ENCODE assay signal across 21 cellular contexts in the genomic region with DNA sequence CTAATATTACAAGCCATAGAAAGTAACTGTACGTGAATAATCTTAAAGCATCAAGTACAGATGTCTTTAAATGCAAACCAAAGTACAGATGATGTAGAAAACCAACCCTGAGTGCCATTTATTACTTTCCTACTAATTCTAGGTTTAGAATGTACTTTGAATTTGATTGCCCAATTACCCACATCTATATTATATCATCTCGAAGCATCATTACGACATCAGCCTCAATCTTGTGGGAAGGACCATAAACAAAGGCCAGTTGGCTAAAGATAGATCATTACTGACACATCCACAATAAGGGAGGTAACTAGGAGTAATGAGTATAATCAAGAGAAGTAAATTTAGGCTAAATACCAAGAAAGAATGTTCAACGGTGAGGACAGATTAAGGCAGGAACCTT.
DNase-seq lines count a peak whose midpoint lies in the region; ATAC-seq and TF ChIP-seq lines count a peak whose summit lies in the region.
"Had no signal": no experiment of that assay in that cellular context is flagged by ENCODE, and none has a peak within 500 bp of the region (broad histone marks: within the 10 kb centered on the region; RNA-seq: fewer than 3 reads in every experiment).

No MANE protein-coding gene starts in this region.

- no peaks in the 10 kb centered on the region for H3K79me1 ChIP-seq in mesendoderm (ENCODE audit: low read length)

- no peak overlapping the region for H3K56ac ChIP-seq in mesendoderm (ENCODE audit: low read length)

- H3K9ac ChIP-seq in mesendoderm (ENCODE audit: low read length) = no peak overlapping the region

- no peak overlapping the region for H3K18ac ChIP-seq in mesendoderm (ENCODE audit: low read length)

- peak; percentile 27 to 67 for DNase-seq in HL-60 (ENCODE audit: low read depth in 1 of 2, low spot score in 1 of 2)
- DNase-seq in NCI-H2081 treated with DMSO at 0.1 percent for 48 hours (lab: John Stamatoyannopoulos, UW) = peak; percentile 28
- DNase-seq in choroid plexus epithelial cell (ENCODE audit: low read depth) = peak; percentile 64
- peak; percentile 24 for DNase-seq in mesendoderm
- DNase-seq in activated T-cell treated with anti-CD3 and anti-CD28 coated beads for 4 hours = no peak
- no peak for DNase-seq in SJCRH30
- DNase-seq: activated naive CD4-positive, alpha-beta T cell treated with anti-CD3 and anti-CD28 coated beads, Interleukin-2, amount 10 ng/mL, durations not matched to agents 7 days and 5 days; CD4-positive, CD25-positive, alpha-beta regulatory T cell; gastrocnemius medialis; lower lobe of right lung; NCI-H1048; NCI-H2029 treated with DMSO at 0.1 percent for 48 hours; NCI-H524; SHP77; stimulated activated CD4-positive, alpha-beta T cell treated with anti-CD3 and anti-CD28 coated beads, Interleukin-2, amount 100 ng/mL, for 24 hours; testis had no signal

- no peak overlapping the region for H4K5ac ChIP-seq in mesendoderm (ENCODE audit: low read length)

- no peak overlapping the region for H3K4ac ChIP-seq in mesendoderm (ENCODE audit: low read depth, low read length)

- H3K4me1 ChIP-seq in mesendoderm (ENCODE audit: control insufficient read depth, low read depth, low read length) = peaks cover 2% of the 10 kb centered on the region
- no peaks in the 10 kb centered on the region for H3K4me1 ChIP-seq in SJCRH30
- H3K4me1 ChIP-seq: gastrocnemius medialis, lower lobe of right lung, testis, vagina had no signal

- TF ChIP-seq CTCF in HL-60 (IDR thresholded peaks at IDR 0.05; ENCODE audit: insufficient read depth, low read length) (no peak), choroid plexus epithelial cell (conservative IDR thresholded peaks at IDR 0.05; ENCODE audit: low read depth, low read length) (no peak)

- no peak for ATAC-seq in HG03460 (IDR thresholded peaks at IDR 0.05; ENCODE audit: unreplicated experiment)
- ATAC-seq: gastrocnemius medialis; lower lobe of right lung; stimulated activated memory B cell treated with anti-CD40 and anti-IgM and Interleukin-4, amounts not matched to agents 10 μg/mL and 1 μg/mL and 100 μg/mL, for 72 hours had no signal

- no peak overlapping the region for H2BK5ac ChIP-seq in mesendoderm (ENCODE audit: low read length)

- H3K4me2 ChIP-seq in mesendoderm (ENCODE audit: low read length) = no peak overlapping the region

- WGBS in mesendoderm (ENCODE audit: extremely low coverage, insufficient coverage, low lambda C conversion rate) = no CpG with 5 or more reads among the region's 4 CpGs

- H2BK15ac ChIP-seq in mesendoderm (replicated peaks; ENCODE audit: low read depth) = no peak overlapping the region

- no peak overlapping the region for H2AK5ac ChIP-seq in mesendoderm (ENCODE audit: low read length)

- H4K8ac ChIP-seq in mesendoderm (ENCODE audit: low read depth, low read length) = no peak overlapping the region

- no peaks in the 10 kb centered on the region for H3K79me2 ChIP-seq in mesendoderm (ENCODE audit: control insufficient read depth, insufficient read depth, low read length)

- H3K27ac ChIP-seq in HL-60 (replicated peaks) (no peak overlapping the region), mesendoderm (ENCODE audit: low read depth, low read length) (no peak overlapping the region), SJCRH30 (no peak overlapping the region)
- H3K27ac ChIP-seq: epithelial cell of prostate, gastrocnemius medialis, lower lobe of right lung, skin epidermis, testis, vagina had no signal

- no peak overlapping the region for H3K23ac ChIP-seq in mesendoderm (ENCODE audit: low read length)

- no peak overlapping the region for H2BK120ac ChIP-seq in mesendoderm (ENCODE audit: low read depth, low read length)

- H3K4me3 ChIP-seq in HL-60 (replicated peaks; ENCODE audit: insufficient read depth, low read length) = no peak overlapping the region
- no peak overlapping the region for H3K4me3 ChIP-seq in choroid plexus epithelial cell (ENCODE audit: low read depth, low read length)
- no peak overlapping the region for H3K4me3 ChIP-seq in mesendoderm (ENCODE audit: low read length)
- no peak overlapping the region for H3K4me3 ChIP-seq in SJCRH30
- H3K4me3 ChIP-seq: gastrocnemius medialis, lower lobe of right lung, skin epidermis, testis, vagina had no signal

- H3K36me3 ChIP-seq in mesendoderm (ENCODE audit: control insufficient read depth, insufficient read depth, low read length) (no peaks in the 10 kb centered on the region), SJCRH30 (no peaks in the 10 kb centered on the region)
- H3K36me3 ChIP-seq: gastrocnemius medialis, lower lobe of right lung, vagina had no signal

- H3K27me3 ChIP-seq in HL-60 (ENCODE audit: insufficient read depth, poor library complexity, severe bottlenecking) = no peaks in the 10 kb centered on the region
- H3K27me3 ChIP-seq in mesendoderm (ENCODE audit: insufficient read depth, low read length, poor library complexity) = no peaks in the 10 kb centered on the region
- no peaks in the 10 kb centered on the region for H3K27me3 ChIP-seq in SJCRH30
- H3K27me3 ChIP-seq: gastrocnemius medialis, testis, vagina had no signal

- no peaks in the 10 kb centered on the region for H3K9me3 ChIP-seq in SJCRH30 (replicated peaks)
- H3K9me3 ChIP-seq: gastrocnemius medialis, lower lobe of right lung, testis, vagina had no signal

Comparison
In these comparisons a context has a peak if more than half of its experiments do, and no peak if none do; other contexts are left out.
1. DNase-seq: peak in HL-60 (2 of 2), NCI-H2081 treated with DMSO at 0.1 percent for 48 hours (single experiment), choroid plexus epithelial cell (single experiment) and mesendoderm (single experiment); none in activated T-cell treated with anti-CD3 and anti-CD28 coated beads for 4 hours (single experiment) and SJCRH30 (0 of 2).